1 cellular context compared by ENCODE assay signal in genomic region chr3:32956750-32957570, GRCh38.
TF ChIP-seq lines count a peak whose summit lies in the region.

No MANE protein-coding gene starts in this region.

TF ChIP-seq in IMR-90, 13 proteins besides CTCF, POLR2A, EP300 and RAD21 (continued from another document):
- TF ChIP-seq, protein P1, sequence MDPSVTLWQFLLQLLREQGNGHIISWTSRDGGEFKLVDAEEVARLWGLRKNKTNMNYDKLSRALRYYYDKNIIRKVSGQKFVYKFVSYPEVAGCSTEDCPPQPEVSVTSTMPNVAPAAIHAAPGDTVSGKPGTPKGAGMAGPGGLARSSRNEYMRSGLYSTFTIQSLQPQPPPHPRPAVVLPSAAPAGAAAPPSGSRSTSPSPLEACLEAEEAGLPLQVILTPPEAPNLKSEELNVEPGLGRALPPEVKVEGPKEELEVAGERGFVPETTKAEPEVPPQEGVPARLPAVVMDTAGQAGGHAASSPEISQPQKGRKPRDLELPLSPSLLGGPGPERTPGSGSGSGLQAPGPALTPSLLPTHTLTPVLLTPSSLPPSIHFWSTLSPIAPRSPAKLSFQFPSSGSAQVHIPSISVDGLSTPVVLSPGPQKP (IDR thresholded peaks at IDR 0.05; ENCODE audit: borderline replicate concordance, low read depth, low read length), result no peak
